ENCODE assay signal across 1 cellular context in the genomic region with DNA sequence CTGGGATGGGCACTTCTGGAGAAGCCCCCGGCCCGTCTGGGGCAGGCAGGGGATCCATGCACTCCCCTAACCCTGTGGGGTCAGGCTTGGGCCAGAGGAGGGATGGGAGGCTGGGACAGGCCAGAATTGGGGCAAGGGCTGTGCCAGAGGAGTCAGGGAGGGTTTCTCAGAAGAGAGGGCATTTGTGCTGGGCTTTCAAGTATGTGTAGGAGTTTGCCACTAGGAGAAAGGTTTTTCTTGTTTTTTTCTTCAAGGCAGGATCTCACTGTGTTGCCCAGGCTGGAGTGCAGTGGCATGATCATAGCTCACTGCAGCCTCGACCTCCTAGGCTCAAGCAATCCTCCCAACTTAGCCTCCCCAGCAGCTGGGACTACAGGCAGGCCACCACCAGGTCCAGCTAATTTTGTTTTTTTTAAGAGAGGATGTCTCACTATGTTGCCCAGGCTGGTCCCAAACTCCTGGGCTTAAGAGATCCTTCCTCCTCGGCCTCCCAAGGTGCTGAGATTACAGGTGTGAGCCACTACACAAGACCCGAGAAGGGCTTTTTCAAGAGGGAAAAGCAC.
TF ChIP-seq lines count a peak whose summit lies in the region.

No MANE protein-coding gene starts in this region.

TF ChIP-seq in HEK293, 187 proteins besides CTCF, POLR2A, EP300 and RAD21 (continued from another document):
- no peak for TF ChIP-seq ZNF324 (tag by site-specific recombination; IDR thresholded peaks at IDR 0.05)
- TF ChIP-seq, protein P1, sequence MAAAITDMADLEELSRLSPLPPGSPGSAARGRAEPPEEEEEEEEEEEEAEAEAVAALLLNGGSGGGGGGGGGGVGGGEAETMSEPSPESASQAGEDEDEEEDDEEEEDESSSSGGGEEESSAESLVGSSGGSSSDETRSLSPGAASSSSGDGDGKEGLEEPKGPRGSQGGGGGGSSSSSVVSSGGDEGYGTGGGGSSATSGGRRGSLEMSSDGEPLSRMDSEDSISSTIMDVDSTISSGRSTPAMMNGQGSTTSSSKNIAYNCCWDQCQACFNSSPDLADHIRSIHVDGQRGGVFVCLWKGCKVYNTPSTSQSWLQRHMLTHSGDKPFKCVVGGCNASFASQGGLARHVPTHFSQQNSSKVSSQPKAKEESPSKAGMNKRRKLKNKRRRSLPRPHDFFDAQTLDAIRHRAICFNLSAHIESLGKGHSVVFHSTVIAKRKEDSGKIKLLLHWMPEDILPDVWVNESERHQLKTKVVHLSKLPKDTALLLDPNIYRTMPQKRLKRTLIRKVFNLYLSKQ (tag by site-specific recombination; IDR thresholded peaks at IDR 0.05; ENCODE audit: borderline replicate concordance), result no peak
- no peak for TF ChIP-seq PRDM1 (tag by site-specific recombination; IDR thresholded peaks at IDR 0.05)
- TF ChIP-seq GFI1B (tag by site-specific recombination; IDR thresholded peaks at IDR 0.05), result no peak
- TF ChIP-seq, protein P2, sequence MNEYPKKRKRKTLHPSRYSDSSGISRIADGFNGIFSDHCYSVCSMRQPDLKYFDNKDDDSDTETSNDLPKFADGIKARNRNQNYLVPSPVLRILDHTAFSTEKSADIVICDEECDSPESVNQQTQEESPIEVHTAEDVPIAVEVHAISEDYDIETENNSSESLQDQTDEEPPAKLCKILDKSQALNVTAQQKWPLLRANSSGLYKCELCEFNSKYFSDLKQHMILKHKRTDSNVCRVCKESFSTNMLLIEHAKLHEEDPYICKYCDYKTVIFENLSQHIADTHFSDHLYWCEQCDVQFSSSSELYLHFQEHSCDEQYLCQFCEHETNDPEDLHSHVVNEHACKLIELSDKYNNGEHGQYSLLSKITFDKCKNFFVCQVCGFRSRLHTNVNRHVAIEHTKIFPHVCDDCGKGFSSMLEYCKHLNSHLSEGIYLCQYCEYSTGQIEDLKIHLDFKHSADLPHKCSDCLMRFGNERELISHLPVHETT (tag by site-specific recombination; IDR thresholded peaks at IDR 0.05), result no peak
- TF ChIP-seq ZFP3 (tag by site-specific recombination; IDR thresholded peaks at IDR 0.05; ENCODE audit: low read depth), result peak; percentile 96
- TF ChIP-seq, protein P3, sequence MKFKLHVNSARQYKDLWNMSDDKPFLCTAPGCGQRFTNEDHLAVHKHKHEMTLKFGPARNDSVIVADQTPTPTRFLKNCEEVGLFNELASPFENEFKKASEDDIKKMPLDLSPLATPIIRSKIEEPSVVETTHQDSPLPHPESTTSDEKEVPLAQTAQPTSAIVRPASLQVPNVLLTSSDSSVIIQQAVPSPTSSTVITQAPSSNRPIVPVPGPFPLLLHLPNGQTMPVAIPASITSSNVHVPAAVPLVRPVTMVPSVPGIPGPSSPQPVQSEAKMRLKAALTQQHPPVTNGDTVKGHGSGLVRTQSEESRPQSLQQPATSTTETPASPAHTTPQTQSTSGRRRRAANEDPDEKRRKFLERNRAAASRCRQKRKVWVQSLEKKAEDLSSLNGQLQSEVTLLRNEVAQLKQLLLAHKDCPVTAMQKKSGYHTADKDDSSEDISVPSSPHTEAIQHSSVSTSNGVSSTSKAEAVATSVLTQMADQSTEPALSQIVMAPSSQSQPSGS (tag by site-specific recombination; IDR thresholded peaks at IDR 0.05; ENCODE audit: low read depth), result no peak
- peak; percentile 55; the same call in 1 of the 2 replicates for TF ChIP-seq ZNF121 (tag by site-specific recombination; IDR thresholded peaks at IDR 0.05)
